8 cellular contexts compared by ENCODE assay signal in genomic region chr3:46110701-46111493, GRCh38.
A peak's percentile ranks its signal among the peaks of the same experiment; 100 is the strongest.
DNase-seq lines count a peak whose midpoint lies in the region; ATAC-seq and TF ChIP-seq lines count a peak whose summit lies in the region.

No MANE protein-coding gene starts in this region.

- intact Hi-C loops in vagina (cut with DNase I): no loop called here

- TF ChIP-seq CTCF in fibroblast of lung (conservative IDR thresholded peaks at IDR 0.05 in 1 of 2, IDR thresholded peaks at IDR 0.05 in 1 of 2; ENCODE audit: low read depth in 1 of 2, low read length in 2 of 2) (no peak), vagina (IDR thresholded peaks at IDR 0.05) (no peak)

- H3K27ac ChIP-seq in fibroblast of lung (ENCODE audit: insufficient read depth, low read length): no peak overlapping the region
- H3K27ac ChIP-seq in vagina: no peak overlapping the region

- H2AFZ ChIP-seq in fibroblast of lung (ENCODE audit: low read length): no peak overlapping the region

- H3K36me3 ChIP-seq in fibroblast of lung (ENCODE audit: control insufficient read depth, insufficient read depth, low read length) (no peaks in the 10 kb centered on the region), vagina (no peaks in the 10 kb centered on the region)

- no peaks in the 10 kb centered on the region for H4K20me1 ChIP-seq in fibroblast of lung (ENCODE audit: control insufficient read depth, extremely low read depth, insufficient read depth, low read length)

- H3K4me3 ChIP-seq in fibroblast of lung (replicated peaks in 1 of 4; ENCODE audit: control extremely low read depth in 1 of 4, insufficient read depth in 1 of 4, low read depth in 3 of 4, low read length in 4 of 4) (no peak overlapping the region), skeletal muscle cell (ENCODE audit: low read depth, low read length) (no peak overlapping the region), vagina (no peak overlapping the region)

- H3K4me1 ChIP-seq in fibroblast of lung (ENCODE audit: control insufficient read depth, extremely low read depth, insufficient read depth, low read length) (peaks cover 30% of the 10 kb centered on the region), vagina (peaks cover 37% of the 10 kb centered on the region)

- H3K9me3 ChIP-seq in fibroblast of lung (ENCODE audit: control insufficient read depth, insufficient read depth, low read depth, low read length): no peaks in the 10 kb centered on the region
- H3K9me3 ChIP-seq in vagina: no peaks in the 10 kb centered on the region

- no peaks in the 10 kb centered on the region for H3K79me2 ChIP-seq in fibroblast of lung (ENCODE audit: control insufficient read depth, insufficient read depth, low read length)

- no peak overlapping the region for H3K4me2 ChIP-seq in fibroblast of lung (ENCODE audit: extremely low read depth, insufficient read depth, low read length)

- DNase-seq in NOMO-1 (lab: John Stamatoyannopoulos, UW; ENCODE audit: unreplicated experiment in 2 of 2) (peak; percentile 93 to 99), fibroblast of lung (ENCODE audit: low read depth in 2 of 2) (peak; percentile 87 to 97), skeletal muscle cell (ENCODE audit: low read depth) (peak; percentile 92), iPS-NIHi7 (ENCODE audit: extremely low spot score) (no peak), vagina (ENCODE audit: extremely low spot score in 2 of 2) (no peak)

- no peak for TF ChIP-seq POLR2A in vagina (IDR thresholded peaks at IDR 0.05)

- H3K27me3 ChIP-seq in fibroblast of lung (ENCODE audit: control insufficient read depth, insufficient read depth, low read length): no peaks in the 10 kb centered on the region
- H3K27me3 ChIP-seq in vagina: no peaks in the 10 kb centered on the region

- ATAC-seq in GM18498 (IDR thresholded peaks at IDR 0.05; ENCODE audit: unreplicated experiment) (peak; percentile 90), HG02642 (IDR thresholded peaks at IDR 0.05; ENCODE audit: poor library complexity, unreplicated experiment) (peak; percentile 57), HG03108 (IDR thresholded peaks at IDR 0.05; ENCODE audit: unreplicated experiment) (no peak)

- H3K9ac ChIP-seq in fibroblast of lung (ENCODE audit: insufficient read depth, low read length): no peak overlapping the region

Comparison
In these comparisons a context has a peak if more than half of its experiments do, and no peak if none do; other contexts are left out.
1. DNase-seq: peak in NOMO-1 (2 of 2), fibroblast of lung (2 of 2) and skeletal muscle cell (single experiment); none in iPS-NIHi7 (single experiment) and vagina (0 of 2).